In genomic region chr3:60933828-60934227, GRCh38 we compare ENCODE assay signal across 21 cellular contexts.
"Had no signal": no experiment of that assay in that cellular context is flagged by ENCODE, and none has a peak within 500 bp of the region (broad histone marks: within the 10 kb centered on the region; RNA-seq: fewer than 3 reads in every experiment).

No MANE protein-coding gene starts in this region.

- H3K27ac ChIP-seq: brain microvascular endothelial cell, dorsolateral prefrontal cortex, esophagus muscularis mucosa, left ventricle myocardium inferior, right atrium auricular region, upper lobe of left lung had no signal

- H3K27me3 Mint-ChIP-seq: activated naive CD4-positive, alpha-beta T cell treated with anti-CD3 and anti-CD28 coated beads, Interleukin-2, amount 50 U/mL, for 24 hours; effector memory CD8-positive, alpha-beta T cell; progenitor cell of endocrine pancreas had no signal

- H3K4me3 Mint-ChIP-seq: activated CD8-positive, alpha-beta T cell treated with anti-CD3 and anti-CD28 coated beads, Interleukin-2, amount 10 ng/mL, durations not matched to agents 7 days and 5 days; activated naive CD4-positive, alpha-beta T cell treated with anti-CD3 and anti-CD28 coated beads, Interleukin-2, amount 50 U/mL, for 24 hours; activated T-helper 1 cell treated with anti-CD3 and anti-CD28 coated beads, Interleukin-12 subunit alpha, Interleukin-12 subunit beta, Interleukin-2, Interleukin-4 antibody, amounts not matched to agents 30 ng/mL and 10 ng/mL and 1 ng/mL, durations not matched to agents 14 hours and 24 hours and 36 hours; effector memory CD8-positive, alpha-beta T cell; natural killer cell had no signal

- H3K9me3 Mint-ChIP-seq: activated naive CD4-positive, alpha-beta T cell treated with anti-CD3 and anti-CD28 coated beads, Interleukin-2, amount 50 U/mL, for 24 hours had no signal

- H3K27ac Mint-ChIP-seq: activated CD8-positive, alpha-beta T cell treated with anti-CD3 and anti-CD28 coated beads, Interleukin-2, amount 10 ng/mL, durations not matched to agents 7 days and 5 days; activated naive CD4-positive, alpha-beta T cell treated with anti-CD3 and anti-CD28 coated beads, Interleukin-2, amount 50 U/mL, for 24 hours; activated T-helper 1 cell treated with anti-CD3 and anti-CD28 coated beads, Interleukin-12 subunit alpha, Interleukin-12 subunit beta, Interleukin-2, Interleukin-4 antibody, amounts not matched to agents 30 ng/mL and 10 ng/mL and 1 ng/mL, durations not matched to agents 14 hours and 24 hours and 36 hours; effector memory CD8-positive, alpha-beta T cell; natural killer cell; progenitor cell of endocrine pancreas had no signal

- DNase-seq: activated CD4-positive, alpha-beta T cell treated with anti-CD3 and anti-CD28 coated beads for 1 hour; activated CD4-positive, alpha-beta T cell treated with anti-CD3 and anti-CD28 coated beads, Interleukin-2, amount 50 U/mL, for 1 hour; activated CD8-positive, alpha-beta T cell treated with anti-CD3 and anti-CD28 coated beads, Interleukin-2, amount 10 ng/mL, durations not matched to agents 7 days and 5 days; activated gamma-delta T cell treated with Interleukin-2 at 50 U/mL for 16 hours; anterior cingulate cortex; brain microvascular endothelial cell; caudate nucleus; dorsolateral prefrontal cortex; effector memory CD8-positive, alpha-beta T cell; hippocampal formation; left ventricle myocardium inferior; midbrain; natural killer cell; stimulated activated CD4-positive, alpha-beta T cell treated with anti-CD3 and anti-CD28 coated beads, Interleukin-4, amount 100 ng/mL, for 4 hours; stimulated activated naive CD8-positive, alpha-beta T cell treated with anti-CD3 and anti-CD28 coated beads, Interleukin-15, Interleukin-2, amounts not matched to agents 100 U/mL and 50 U/mL, for 24 hours; upper lobe of left lung had no signal

- H3K4me1 Mint-ChIP-seq: activated naive CD4-positive, alpha-beta T cell treated with anti-CD3 and anti-CD28 coated beads, Interleukin-2, amount 50 U/mL, for 24 hours; natural killer cell had no signal

- H3K27me3 ChIP-seq: brain microvascular endothelial cell, dorsolateral prefrontal cortex, esophagus muscularis mucosa, right atrium auricular region, upper lobe of left lung had no signal

- H3K36me3 ChIP-seq: brain microvascular endothelial cell, esophagus muscularis mucosa, left ventricle myocardium inferior, right atrium auricular region, upper lobe of left lung had no signal

- H3K4me3 ChIP-seq: dorsolateral prefrontal cortex, esophagus muscularis mucosa, left ventricle myocardium inferior, right atrium auricular region, upper lobe of left lung had no signal

- H3K9me3 ChIP-seq: esophagus muscularis mucosa, left ventricle myocardium inferior, right atrium auricular region, upper lobe of left lung had no signal

- H3K4me1 ChIP-seq: esophagus muscularis mucosa, left ventricle myocardium inferior, right atrium auricular region, upper lobe of left lung had no signal

- H3K36me3 Mint-ChIP-seq: activated naive CD4-positive, alpha-beta T cell treated with anti-CD3 and anti-CD28 coated beads, Interleukin-2, amount 50 U/mL, for 24 hours; natural killer cell had no signal
